15 cellular contexts compared by ENCODE assay signal in the genomic region with DNA sequence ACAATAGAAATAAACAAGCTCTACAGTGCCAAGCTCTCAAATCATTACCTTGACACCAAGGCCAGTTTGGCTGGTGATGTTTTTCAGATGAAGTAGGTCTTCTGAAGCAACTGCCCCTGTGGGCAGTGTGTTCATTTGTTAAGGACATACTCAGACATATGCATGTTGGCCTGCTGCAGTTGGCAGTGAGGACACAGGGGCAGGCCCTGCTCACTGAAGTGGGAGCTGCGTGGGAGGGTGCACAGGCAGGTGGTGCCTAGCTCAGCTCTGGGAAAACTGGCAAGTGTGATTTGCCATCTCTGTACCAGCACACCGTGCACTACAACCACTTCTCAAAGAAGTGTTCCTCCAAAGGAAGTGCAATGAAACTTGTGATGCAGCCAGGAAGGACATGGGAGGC.
"Had no signal": no experiment of that assay in that cellular context is flagged by ENCODE, and none has a peak within 500 bp of the region (broad histone marks: within the 10 kb centered on the region; RNA-seq: fewer than 3 reads in every experiment).

No MANE protein-coding gene starts in this region.

- H3K9me3 ChIP-seq: gastrocnemius medialis, heart left ventricle, tibial artery, uterus had no signal

- ATAC-seq: gastrocnemius medialis; natural killer cell treated with Interleukin-12 subunit alpha and Interleukin-12 subunit beta and Interleukin-15 and Interleukin-18, amount 100 ng/mL, for 72 hours had no signal

- H3K27me3 ChIP-seq: cardiac muscle cell, gastrocnemius medialis, heart left ventricle, tibial artery, uterus had no signal

- H3K27ac ChIP-seq: cardiac muscle cell, gastrocnemius medialis, heart left ventricle, tibial artery, uterus, WERI-Rb-1 had no signal

- H3K4me1 ChIP-seq: gastrocnemius medialis, tibial artery, uterus had no signal

- H3K4me3 ChIP-seq: cardiac muscle cell, gastrocnemius medialis, heart left ventricle, tibial artery, uterus had no signal

- H3K36me3 ChIP-seq: cardiac muscle cell, gastrocnemius medialis, heart left ventricle, tibial artery, uterus, WERI-Rb-1 had no signal

- DNase-seq: activated CD4-positive, alpha-beta T cell treated with anti-CD3 and anti-CD28 coated beads for 1 hour; activated CD4-positive, alpha-beta T cell treated with anti-CD3 and anti-CD28 coated beads, Interleukin-2, amount 50 U/mL, for 4 hours; activated gamma-delta T cell treated with Interleukin-2 at 50 U/mL for 16 hours; activated T-cell treated with anti-CD3 and anti-CD28 coated beads for 4 hours; amniotic stem cell; gastrocnemius medialis; heart left ventricle; nucleus accumbens; stimulated activated CD8-positive, alpha-beta memory T cell treated with anti-CD3 and anti-CD28 coated beads, Interleukin-4, amount 100 ng/mL, for 48 hours; stimulated activated naive CD4-positive, alpha-beta T cell treated with Interleukin-2 at 50 U/mL for 16 hours; tibial artery; uterus; WERI-Rb-1 had no signal
